ENCODE assay signal across 8 cellular contexts in genomic region chr11:65432686-65433582, GRCh38. TPM values are rescaled to one million over a fixed set of nuclear protein-coding genes. Genes with fewer than 3 reads are reported as not detected.
DNase-seq lines count a peak whose midpoint lies in the region; ATAC-seq and TF ChIP-seq lines count a peak whose summit lies in the region.

No MANE protein-coding gene starts in this region.

- TF ChIP-seq CTCF in progenitor cell of endocrine pancreas (IDR thresholded peaks at IDR 0.05; ENCODE audit: unreplicated experiment), result peak; percentile 20

- ATAC-seq in GM21786 (IDR thresholded peaks at IDR 0.05; ENCODE audit: unreplicated experiment) (no peak), GM18858 (IDR thresholded peaks at IDR 0.05; ENCODE audit: unreplicated experiment) (no peak)

- peak overlapping the region; percentile 85 for H3K27ac Mint-ChIP-seq in activated naive CD4-positive, alpha-beta T cell treated with anti-CD3 and anti-CD28 coated beads, Interleukin-2, amount 50 U/mL, for 24 hours
- H3K27ac Mint-ChIP-seq in progenitor cell of endocrine pancreas, result no peak overlapping the region

- peaks cover 3% of the 10 kb centered on the region for H3K36me3 Mint-ChIP-seq in activated naive CD4-positive, alpha-beta T cell treated with anti-CD3 and anti-CD28 coated beads, Interleukin-2, amount 50 U/mL, for 24 hours
- H3K36me3 Mint-ChIP-seq in progenitor cell of endocrine pancreas (ENCODE audit: insufficient read depth), result peaks cover 3% of the 10 kb centered on the region

- peak overlapping the region; percentile 45 for H3K4me3 Mint-ChIP-seq in activated naive CD4-positive, alpha-beta T cell treated with anti-CD3 and anti-CD28 coated beads, Interleukin-2, amount 50 U/mL, for 24 hours
- no peak overlapping the region for H3K4me3 Mint-ChIP-seq in progenitor cell of endocrine pancreas (ENCODE audit: low read depth)

- H3K27me3 Mint-ChIP-seq in activated naive CD4-positive, alpha-beta T cell treated with anti-CD3 and anti-CD28 coated beads, Interleukin-2, amount 50 U/mL, for 24 hours, result no peaks in the 10 kb centered on the region
- H3K27me3 Mint-ChIP-seq in progenitor cell of endocrine pancreas, result no peaks in the 10 kb centered on the region

- no peaks in the 10 kb centered on the region for H3K9me3 Mint-ChIP-seq in activated naive CD4-positive, alpha-beta T cell treated with anti-CD3 and anti-CD28 coated beads, Interleukin-2, amount 50 U/mL, for 24 hours
- no peaks in the 10 kb centered on the region for H3K9me3 Mint-ChIP-seq in progenitor cell of endocrine pancreas (ENCODE audit: low read depth)

- H3K4me1 Mint-ChIP-seq in activated naive CD4-positive, alpha-beta T cell treated with anti-CD3 and anti-CD28 coated beads, Interleukin-2, amount 50 U/mL, for 24 hours, result peaks cover 90% of the 10 kb centered on the region
- peaks cover 6% of the 10 kb centered on the region for H3K4me1 Mint-ChIP-seq in progenitor cell of endocrine pancreas (ENCODE audit: low read depth)

- no peak for DNase-seq in activated naive CD4-positive, alpha-beta T cell treated with Interleukin-2 at 50 U/mL for 16 hours
- DNase-seq in NCI-H748 treated with DMSO at 0.1 percent for 48 hours (lab: John Stamatoyannopoulos, UW), result peak; percentile 18
- DNase-seq in cerebellar cortex (ENCODE audit: low spot score), result peak; percentile 78
- no peak for DNase-seq in progenitor cell of endocrine pancreas (ENCODE audit: low spot score, unreplicated experiment)
- no peak for DNase-seq in NCI-H2081 treated with DMSO at 0.1 percent for 48 hours (lab: John Stamatoyannopoulos, UW)

RNA-seq across cellular contexts. Expression of gene NEAT1, which starts 10.3 kb away (rescaled TPM):
- total RNA-seq in progenitor cell of endocrine pancreas, result 78.8 and 99.9 TPM in 2 replicates

RNA-seq across cellular contexts. Expression of gene FRMD8, which starts 46.5 kb away (rescaled TPM):
- total RNA-seq in progenitor cell of endocrine pancreas, result 27.3 and 27.5 TPM in 2 replicates

RNA-seq across cellular contexts. Expression of gene SLC25A45, which starts 50.5 kb away (rescaled TPM):
- 4.0 and 5.3 TPM in 2 replicates for total RNA-seq in progenitor cell of endocrine pancreas

Comparison
In these comparisons a context has a peak if more than half of its experiments do, and no peak if none do; other contexts are left out.
1. DNase-seq: peak in NCI-H748 treated with DMSO at 0.1 percent for 48 hours (single experiment) and cerebellar cortex (single experiment); none in activated naive CD4-positive, alpha-beta T cell treated with Interleukin-2 at 50 U/mL for 16 hours (single experiment), progenitor cell of endocrine pancreas (single experiment) and NCI-H2081 treated with DMSO at 0.1 percent for 48 hours (single experiment).